16 cellular contexts compared by ENCODE assay signal in the genomic region with DNA sequence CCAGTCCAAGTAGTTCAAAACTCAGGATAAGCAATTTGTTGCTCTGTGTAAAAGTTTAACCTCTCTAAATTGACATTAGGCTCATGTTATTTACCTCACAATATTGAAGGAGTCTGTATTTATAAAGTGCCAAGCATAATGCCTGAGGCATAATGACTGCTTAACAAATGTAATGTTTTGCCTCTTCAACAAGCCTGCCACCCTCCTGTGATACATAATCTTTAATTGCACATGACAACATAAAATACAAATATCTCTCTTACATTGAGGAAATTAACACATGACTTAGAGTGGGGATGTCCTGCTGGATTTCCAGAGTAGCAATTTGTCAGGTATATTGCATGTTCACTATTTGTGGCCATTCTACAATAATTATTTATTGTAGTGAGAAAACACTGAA.
"Had no signal": no experiment of that assay in that cellular context is flagged by ENCODE, and none has a peak within 500 bp of the region (broad histone marks: within the 10 kb centered on the region; RNA-seq: fewer than 3 reads in every experiment).

No MANE protein-coding gene starts in this region.

- H3K4me1 ChIP-seq: heart right ventricle, lower lobe of right lung, psoas muscle, right lobe of liver, suprapubic skin had no signal

- H3K27ac ChIP-seq: heart right ventricle, lower lobe of right lung, psoas muscle, right lobe of liver, suprapubic skin, WERI-Rb-1 had no signal

- H3K4me2 ChIP-seq: smooth muscle cell had no signal

- H3K4me3 ChIP-seq: heart right ventricle, lower lobe of right lung, psoas muscle, right lobe of liver, smooth muscle cell, suprapubic skin had no signal

- H3K36me3 ChIP-seq: heart right ventricle, lower lobe of right lung, right lobe of liver, suprapubic skin, WERI-Rb-1 had no signal

- H3K9me3 ChIP-seq: lower lobe of right lung, psoas muscle, right lobe of liver, suprapubic skin had no signal

- H3K27me3 ChIP-seq: heart right ventricle, right lobe of liver, suprapubic skin had no signal

- DNase-seq: activated CD4-positive, alpha-beta memory T cell treated with anti-CD3 and anti-CD28 coated beads for 36 hours; activated CD4-positive, alpha-beta T cell treated with anti-CD3 and anti-CD28 coated beads for 36 hours; activated CD8-positive, alpha-beta memory T cell treated with anti-CD3 and anti-CD28 coated beads, Interleukin-2, amount 10 ng/mL, durations not matched to agents 7 days and 5 days; activated naive CD4-positive, alpha-beta T cell treated with anti-CD3 and anti-CD28 coated beads, Interleukin-2, amount 10 ng/mL, durations not matched to agents 7 days and 5 days; activated T-cell treated with anti-CD3 and anti-CD28 coated beads, Interleukin-2, amount 50 U/mL, for 1 hour; effector memory CD8-positive, alpha-beta T cell; foreskin melanocyte; heart right ventricle; left cardiac atrium; lower lobe of right lung; nephron progenitor cell; psoas muscle; right lobe of liver; WERI-Rb-1 had no signal

- ATAC-seq: activated CD4-positive, alpha-beta T cell treated with anti-CD3 and anti-CD28 coated beads for 36 hours; activated CD8-positive, alpha-beta memory T cell treated with anti-CD3 and anti-CD28 coated beads, Interleukin-2, amount 10 ng/mL, durations not matched to agents 7 days and 5 days; effector memory CD8-positive, alpha-beta T cell; heart right ventricle; left cardiac atrium; lower lobe of right lung; psoas muscle; right lobe of liver had no signal
